ENCODE assay signal across 1 cellular context in the genomic region with DNA sequence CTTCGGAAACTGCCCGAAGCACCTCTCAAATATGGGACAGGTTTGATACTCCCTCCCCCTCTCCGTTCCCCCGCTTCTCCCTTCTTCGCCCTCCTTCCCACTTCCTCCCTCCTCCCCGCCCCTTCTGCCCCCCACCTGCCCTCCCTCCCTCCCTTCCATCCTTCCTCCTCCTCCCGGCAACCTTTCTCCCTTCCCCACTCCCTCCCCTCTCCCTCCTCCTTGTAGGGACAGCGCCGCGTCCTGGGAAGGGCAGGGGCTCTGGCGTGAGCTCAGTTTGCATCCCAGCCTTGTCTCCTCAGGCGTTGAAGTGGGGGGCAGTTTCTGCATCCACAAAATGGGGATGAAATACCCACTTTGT.
TF ChIP-seq lines count a peak whose summit lies in the region.

No MANE protein-coding gene starts in this region.

TF ChIP-seq in HepG2, 621 proteins besides CTCF, POLR2A, EP300 and RAD21:
- no peak for TF ChIP-seq CBX2 (IDR thresholded peaks at IDR 0.05; ENCODE audit: low read depth, low read length)
- no peak for TF ChIP-seq CBX2 (CRISPR knock-in tag; IDR thresholded peaks at IDR 0.05; ENCODE audit: low read depth)
- TF ChIP-seq KDM1A (CRISPR knock-in tag; IDR thresholded peaks at IDR 0.05), result no peak
- no peak for TF ChIP-seq KDM5B (CRISPR knock-in tag; IDR thresholded peaks at IDR 0.05; ENCODE audit: borderline replicate concordance)
- TF ChIP-seq NR2F6 (IDR thresholded peaks at IDR 0.05), result no peak
- no peak for TF ChIP-seq NR2F6 (CRISPR knock-in tag; IDR thresholded peaks at IDR 0.05)
- no peak for TF ChIP-seq ZNF484 (CRISPR knock-in tag; IDR thresholded peaks at IDR 0.05; ENCODE audit: borderline replicate concordance, low read depth)
- no peak for TF ChIP-seq ZFP36 (IDR thresholded peaks at IDR 0.05; ENCODE audit: borderline replicate concordance, low read depth, low read length, partially characterized antibody)
- TF ChIP-seq, protein P1, sequence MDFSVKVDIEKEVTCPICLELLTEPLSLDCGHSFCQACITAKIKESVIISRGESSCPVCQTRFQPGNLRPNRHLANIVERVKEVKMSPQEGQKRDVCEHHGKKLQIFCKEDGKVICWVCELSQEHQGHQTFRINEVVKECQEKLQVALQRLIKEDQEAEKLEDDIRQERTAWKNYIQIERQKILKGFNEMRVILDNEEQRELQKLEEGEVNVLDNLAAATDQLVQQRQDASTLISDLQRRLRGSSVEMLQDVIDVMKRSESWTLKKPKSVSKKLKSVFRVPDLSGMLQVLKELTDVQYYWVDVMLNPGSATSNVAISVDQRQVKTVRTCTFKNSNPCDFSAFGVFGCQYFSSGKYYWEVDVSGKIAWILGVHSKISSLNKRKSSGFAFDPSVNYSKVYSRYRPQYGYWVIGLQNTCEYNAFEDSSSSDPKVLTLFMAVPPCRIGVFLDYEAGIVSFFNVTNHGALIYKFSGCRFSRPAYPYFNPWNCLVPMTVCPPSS (IDR thresholded peaks at IDR 0.05), result no peak
- TF ChIP-seq TEAD2 (CRISPR knock-in tag; IDR thresholded peaks at IDR 0.05), result no peak
- no peak for TF ChIP-seq ZNF383 (CRISPR knock-in tag; IDR thresholded peaks at IDR 0.05; ENCODE audit: borderline replicate concordance)
- no peak for TF ChIP-seq SUZ12 (IDR thresholded peaks at IDR 0.05; ENCODE audit: low read depth, low read length)
- TF ChIP-seq ZNF563 (CRISPR knock-in tag; IDR thresholded peaks at IDR 0.05), result no peak
- TF ChIP-seq ZNF451 (CRISPR knock-in tag; IDR thresholded peaks at IDR 0.05), result no peak
- no peak for TF ChIP-seq HOXA7 (CRISPR knock-in tag; IDR thresholded peaks at IDR 0.05)
